In the genomic region with DNA sequence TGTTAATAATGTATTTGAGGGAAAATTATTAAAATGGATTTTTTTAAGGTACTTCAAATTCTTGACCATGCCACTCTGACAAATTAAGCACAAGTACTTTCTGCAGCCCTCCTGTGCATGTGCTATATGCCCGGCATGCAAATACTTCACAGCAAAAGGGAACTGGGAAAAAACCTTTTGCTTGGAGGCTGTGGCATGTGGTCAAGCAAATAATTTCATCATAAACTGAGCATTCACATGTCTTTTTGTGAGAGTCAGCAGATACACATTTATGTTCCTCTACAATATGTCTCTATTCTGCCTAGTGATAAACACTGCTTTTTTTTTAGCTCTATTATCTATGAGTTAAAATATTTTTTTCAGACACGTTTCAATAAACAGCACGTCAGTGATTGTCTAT, we compare ENCODE assay signal across 14 cellular contexts. TPM values are rescaled to one million over a fixed set of nuclear protein-coding genes. Genes with fewer than 3 reads are reported as not detected.
DNase-seq lines count a peak whose midpoint lies in the region; ATAC-seq and TF ChIP-seq lines count a peak whose summit lies in the region.
"Had no signal": no experiment of that assay in that cellular context is flagged by ENCODE, and none has a peak within 500 bp of the region (broad histone marks: within the 10 kb centered on the region; RNA-seq: fewer than 3 reads in every experiment).

No MANE protein-coding gene starts in this region.

- no peak overlapping the region for H4K8ac ChIP-seq in mesenchymal stem cell (ENCODE audit: low read length)

- no peaks in the 10 kb centered on the region for H3K4me1 ChIP-seq in mesenchymal stem cell (ENCODE audit: control insufficient read depth, insufficient read depth, low read depth, low read length)
- H3K4me1 ChIP-seq in SJCRH30, result no peaks in the 10 kb centered on the region
- H3K4me1 ChIP-seq in osteoblast (ENCODE audit: insufficient read depth, low read length), result peaks cover 11% of the 10 kb centered on the region

- H3K4me2 ChIP-seq in mesenchymal stem cell (ENCODE audit: low read length, poor library complexity, severe bottlenecking) (no peak overlapping the region), osteoblast (ENCODE audit: insufficient read depth, low read length) (no peak overlapping the region)

- no peak overlapping the region for H2BK12ac ChIP-seq in mesenchymal stem cell (ENCODE audit: low read length in 2 of 2)

- no peak overlapping the region for H3K18ac ChIP-seq in mesenchymal stem cell (ENCODE audit: low read depth in 1 of 2, low read length in 2 of 2)

- H3K14ac ChIP-seq in mesenchymal stem cell (ENCODE audit: low read length in 2 of 2), result no peak overlapping the region

- DNase-seq in RPMI8226, result peak; percentile 83
- DNase-seq in mesenchymal stem cell, result peak; percentile 47
- DNase-seq in SJCRH30, result no peak
- DNase-seq in stimulated activated CD4-positive, alpha-beta T cell treated with anti-CD3 and anti-CD28 coated beads, Interleukin-2, amount 100 ng/mL, for 48 hours, result no peak
- no peak for DNase-seq in osteoblast (ENCODE audit: insufficient read length, low spot score, missing footprints)
- no peak for DNase-seq in NCI-H748 (lab: John Stamatoyannopoulos, UW; ENCODE audit: unreplicated experiment)
- DNase-seq: activated CD8-positive, alpha-beta memory T cell treated with anti-CD3 and anti-CD28 coated beads, Interleukin-2, amount 10 ng/mL, durations not matched to agents 7 days and 5 days; amniotic stem cell; NCI-H1092; NCI-H82; stimulated activated CD4-positive, alpha-beta T cell treated with anti-CD3 and anti-CD28 coated beads, Interleukin-1b, Interleukin-23, amount 100 ng/mL, for 48 hours; T-helper 9 cell had no signal

- H2BK5ac ChIP-seq in mesenchymal stem cell (ENCODE audit: low read depth, low read length, poor library complexity, severe bottlenecking), result no peak overlapping the region

- H4K20me1 ChIP-seq in osteoblast (ENCODE audit: insufficient read depth, low read length), result no peaks in the 10 kb centered on the region

- H2AFZ ChIP-seq in mesenchymal stem cell (ENCODE audit: low read depth, low read length), result no peak overlapping the region
- H2AFZ ChIP-seq in osteoblast (ENCODE audit: low read length), result no peak overlapping the region

- no peaks in the 10 kb centered on the region for H3K27me3 ChIP-seq in mesenchymal stem cell (ENCODE audit: control insufficient read depth in 1 of 2, insufficient read depth in 1 of 2, low read length in 2 of 2)
- H3K27me3 ChIP-seq in SJCRH30, result no peaks in the 10 kb centered on the region
- no peaks in the 10 kb centered on the region for H3K27me3 ChIP-seq in osteoblast (ENCODE audit: insufficient read depth, low read length)

- H3K9me3 ChIP-seq in mesenchymal stem cell (ENCODE audit: control insufficient read depth, low read length) (peaks cover 11% of the 10 kb centered on the region), SJCRH30 (replicated peaks) (peaks cover 4% of the 10 kb centered on the region), osteoblast (ENCODE audit: low read depth, low read length) (peaks cover 4% of the 10 kb centered on the region)

- H2BK120ac ChIP-seq in mesenchymal stem cell (ENCODE audit: low read depth, low read length), result no peak overlapping the region

- H3K4ac ChIP-seq in mesenchymal stem cell (ENCODE audit: low read depth in 1 of 2, low read length in 2 of 2), result no peak overlapping the region

- no peaks in the 10 kb centered on the region for H3K79me1 ChIP-seq in mesenchymal stem cell (replicated peaks; ENCODE audit: low read length, poor library complexity, severe bottlenecking)

- no peaks in the 10 kb centered on the region for H3K36me3 ChIP-seq in mesenchymal stem cell (ENCODE audit: control insufficient read depth in 1 of 2, insufficient read depth in 2 of 2, low read depth in 1 of 2, low read length in 2 of 2)
- H3K36me3 ChIP-seq in SJCRH30, result no peaks in the 10 kb centered on the region
- no peaks in the 10 kb centered on the region for H3K36me3 ChIP-seq in osteoblast (ENCODE audit: insufficient read depth, low read length)

- H3K4me3 ChIP-seq in mesenchymal stem cell (ENCODE audit: insufficient read depth in 1 of 2, low read depth in 1 of 2, low read length in 2 of 2) (no peak overlapping the region), SJCRH30 (no peak overlapping the region), osteoblast (ENCODE audit: insufficient read depth, low read length) (no peak overlapping the region)

- no peak overlapping the region for H3K23ac ChIP-seq in mesenchymal stem cell (ENCODE audit: low read length in 2 of 2)

- H4K91ac ChIP-seq in mesenchymal stem cell (ENCODE audit: low read length), result no peak overlapping the region

- WGBS in mesenchymal stem cell, result 80% methylated on average over 1 of the region's 3 CpGs

- H3K9ac ChIP-seq in mesenchymal stem cell (ENCODE audit: low read length), result no peak overlapping the region

- no peak for TF ChIP-seq CTCF in osteoblast (IDR thresholded peaks at IDR 0.05; ENCODE audit: extremely low read depth, low read depth, low read length)

- ATAC-seq in GM18867 (IDR thresholded peaks at IDR 0.05; ENCODE audit: unreplicated experiment), result peak; percentile 78
- ATAC-seq in HG03060 (IDR thresholded peaks at IDR 0.05; ENCODE audit: low read depth, unreplicated experiment), result peak; percentile 63
- ATAC-seq: activated CD8-positive, alpha-beta memory T cell treated with anti-CD3 and anti-CD28 coated beads, Interleukin-2, amount 10 ng/mL, durations not matched to agents 7 days and 5 days had no signal

- no peak overlapping the region for H2AK5ac ChIP-seq in mesenchymal stem cell (ENCODE audit: low read length, severe bottlenecking)

- no peaks in the 10 kb centered on the region for H3K79me2 ChIP-seq in osteoblast (ENCODE audit: insufficient read depth, low read length)

- no peak overlapping the region for H3K27ac ChIP-seq in mesenchymal stem cell (ENCODE audit: low read length, poor library complexity, severe bottlenecking)
- H3K27ac ChIP-seq in SJCRH30, result no peak overlapping the region
- no peak overlapping the region for H3K27ac ChIP-seq in osteoblast (ENCODE audit: low read depth, low read length)

- no peak overlapping the region for H2BK15ac ChIP-seq in mesenchymal stem cell (ENCODE audit: low read depth, poor library complexity, severe bottlenecking)

RNA-seq across cellular contexts. Expression of gene SEMA3A, which starts 53.7 kb away (rescaled TPM):
- polyA plus RNA-seq in mesenchymal stem cell (2013, experiment 1 of 2), result 73.1 TPM
- polyA plus RNA-seq in mesenchymal stem cell (2013, experiment 2 of 2), result 75.5 TPM
- total RNA-seq in SJCRH30 (2014; rRNA removed; shearing (Covaris generic)), result 16.8 and 19.4 TPM in 2 replicates
- total RNA-seq in osteoblast, result 2.5 and 35.1 TPM in 2 replicates

Comparison
In these comparisons a context has a peak if more than half of its experiments do, and no peak if none do; other contexts are left out.
1. DNase-seq: peak in RPMI8226 (single experiment) and mesenchymal stem cell (single experiment); none in SJCRH30 (0 of 2), stimulated activated CD4-positive, alpha-beta T cell treated with anti-CD3 and anti-CD28 coated beads, Interleukin-2, amount 100 ng/mL, for 48 hours (0 of 2), osteoblast (single experiment) and NCI-H748 (single experiment).